ENCODE assay signal across 1 cellular context in the genomic region with DNA sequence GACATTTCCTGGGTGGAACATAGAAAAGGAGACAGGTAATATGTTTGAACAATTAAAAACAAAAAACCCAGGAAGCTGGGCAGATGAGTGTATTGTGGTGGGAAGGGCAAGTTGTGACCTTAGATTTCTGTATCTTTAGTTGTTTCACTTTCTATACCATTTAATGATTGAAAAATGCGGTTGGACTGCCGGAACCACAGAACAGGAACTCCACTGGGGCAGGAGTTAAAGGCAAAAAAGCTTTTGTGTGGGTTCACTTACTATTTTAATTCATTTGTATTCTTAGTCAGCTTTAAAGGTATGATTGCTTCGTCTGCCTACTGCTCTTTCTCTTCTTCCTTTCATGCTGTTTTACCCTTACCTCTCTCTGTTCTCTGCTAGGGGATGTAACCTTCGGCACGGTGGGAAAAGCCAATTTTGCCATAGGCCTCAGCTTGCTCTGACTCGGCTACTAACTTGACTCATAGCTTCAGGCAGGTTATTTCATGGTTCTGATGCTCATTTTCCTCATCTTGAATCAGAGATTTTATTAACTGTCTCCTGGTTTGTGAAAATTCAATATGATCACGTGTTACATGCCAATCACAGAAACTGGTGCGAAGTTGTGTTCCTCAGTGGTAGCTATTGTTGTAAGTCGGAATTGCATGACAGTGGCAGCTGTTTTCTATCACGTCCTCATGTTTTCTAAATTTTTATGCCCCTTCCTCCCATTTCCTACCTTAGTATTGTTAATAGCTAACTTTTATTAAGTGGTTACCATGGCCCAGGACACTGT.
TF ChIP-seq lines count a peak whose summit lies in the region.

No MANE protein-coding gene starts in this region.

TF ChIP-seq in GM23338, 12 proteins besides CTCF, POLR2A, EP300 and RAD21 (continued from another document):
- TF ChIP-seq, protein P1, sequence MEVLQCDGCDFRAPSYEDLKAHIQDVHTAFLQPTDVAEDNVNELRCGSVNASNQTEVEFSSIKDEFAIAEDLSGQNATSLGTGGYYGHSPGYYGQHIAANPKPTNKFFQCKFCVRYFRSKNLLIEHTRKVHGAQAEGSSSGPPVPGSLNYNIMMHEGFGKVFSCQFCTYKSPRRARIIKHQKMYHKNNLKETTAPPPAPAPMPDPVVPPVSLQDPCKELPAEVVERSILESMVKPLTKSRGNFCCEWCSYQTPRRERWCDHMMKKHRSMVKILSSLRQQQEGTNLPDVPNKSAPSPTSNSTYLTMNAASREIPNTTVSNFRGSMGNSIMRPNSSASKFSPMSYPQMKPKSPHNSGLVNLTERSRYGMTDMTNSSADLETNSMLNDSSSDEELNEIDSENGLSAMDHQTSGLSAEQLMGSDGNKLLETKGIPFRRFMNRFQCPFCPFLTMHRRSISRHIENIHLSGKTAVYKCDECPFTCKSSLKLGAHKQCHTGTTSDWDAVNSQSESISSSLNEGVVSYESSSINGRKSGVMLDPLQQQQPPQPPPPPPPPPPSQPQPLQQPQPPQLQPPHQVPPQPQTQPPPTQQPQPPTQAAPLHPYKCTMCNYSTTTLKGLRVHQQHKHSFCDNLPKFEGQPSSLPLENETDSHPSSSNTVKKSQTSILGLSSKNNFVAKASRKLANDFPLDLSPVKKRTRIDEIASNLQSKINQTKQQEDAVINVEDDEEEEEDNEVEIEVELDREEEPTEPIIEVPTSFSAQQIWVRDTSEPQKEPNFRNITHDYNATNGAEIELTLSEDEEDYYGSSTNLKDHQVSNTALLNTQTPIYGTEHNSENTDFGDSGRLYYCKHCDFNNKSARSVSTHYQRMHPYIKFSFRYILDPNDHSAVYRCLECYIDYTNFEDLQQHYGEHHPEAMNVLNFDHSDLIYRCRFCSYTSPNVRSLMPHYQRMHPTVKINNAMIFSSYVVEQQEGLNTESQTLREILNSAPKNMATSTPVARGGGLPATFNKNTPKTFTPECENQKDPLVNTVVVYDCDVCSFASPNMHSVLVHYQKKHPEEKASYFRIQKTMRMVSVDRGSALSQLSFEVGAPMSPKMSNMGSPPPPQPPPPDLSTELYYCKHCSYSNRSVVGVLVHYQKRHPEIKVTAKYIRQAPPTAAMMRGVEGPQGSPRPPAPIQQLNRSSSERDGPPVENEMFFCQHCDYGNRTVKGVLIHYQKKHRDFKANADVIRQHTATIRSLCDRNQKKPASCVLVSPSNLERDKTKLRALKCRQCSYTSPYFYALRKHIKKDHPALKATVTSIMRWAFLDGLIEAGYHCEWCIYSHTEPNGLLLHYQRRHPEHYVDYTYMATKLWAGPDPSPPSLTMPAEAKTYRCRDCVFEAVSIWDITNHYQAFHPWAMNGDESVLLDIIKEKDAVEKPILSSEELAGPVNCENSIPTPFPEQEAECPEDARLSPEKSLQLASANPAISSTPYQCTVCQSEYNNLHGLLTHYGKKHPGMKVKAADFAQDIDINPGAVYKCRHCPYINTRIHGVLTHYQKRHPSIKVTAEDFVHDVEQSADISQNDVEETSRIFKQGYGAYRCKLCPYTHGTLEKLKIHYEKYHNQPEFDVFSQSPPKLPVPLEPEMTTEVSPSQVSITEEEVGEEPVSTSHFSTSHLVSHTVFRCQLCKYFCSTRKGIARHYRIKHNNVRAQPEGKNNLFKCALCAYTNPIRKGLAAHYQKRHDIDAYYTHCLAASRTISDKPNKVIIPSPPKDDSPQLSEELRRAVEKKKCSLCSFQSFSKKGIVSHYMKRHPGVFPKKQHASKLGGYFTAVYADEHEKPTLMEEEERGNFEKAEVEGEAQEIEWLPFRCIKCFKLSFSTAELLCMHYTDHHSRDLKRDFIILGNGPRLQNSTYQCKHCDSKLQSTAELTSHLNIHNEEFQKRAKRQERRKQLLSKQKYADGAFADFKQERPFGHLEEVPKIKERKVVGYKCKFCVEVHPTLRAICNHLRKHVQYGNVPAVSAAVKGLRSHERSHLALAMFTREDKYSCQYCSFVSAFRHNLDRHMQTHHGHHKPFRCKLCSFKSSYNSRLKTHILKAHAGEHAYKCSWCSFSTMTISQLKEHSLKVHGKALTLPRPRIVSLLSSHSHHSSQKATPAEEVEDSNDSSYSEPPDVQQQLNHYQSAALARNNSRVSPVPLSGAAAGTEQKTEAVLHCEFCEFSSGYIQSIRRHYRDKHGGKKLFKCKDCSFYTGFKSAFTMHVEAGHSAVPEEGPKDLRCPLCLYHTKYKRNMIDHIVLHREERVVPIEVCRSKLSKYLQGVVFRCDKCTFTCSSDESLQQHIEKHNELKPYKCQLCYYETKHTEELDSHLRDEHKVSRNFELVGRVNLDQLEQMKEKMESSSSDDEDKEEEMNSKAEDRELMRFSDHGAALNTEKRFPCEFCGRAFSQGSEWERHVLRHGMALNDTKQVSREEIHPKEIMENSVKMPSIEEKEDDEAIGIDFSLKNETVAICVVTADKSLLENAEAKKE (CRISPR knock-in tag; IDR thresholded peaks at IDR 0.05) = no peak
- no peak for TF ChIP-seq JUNB (IDR thresholded peaks at IDR 0.05; ENCODE audit: unreplicated experiment)
- TF ChIP-seq, protein P2, sequence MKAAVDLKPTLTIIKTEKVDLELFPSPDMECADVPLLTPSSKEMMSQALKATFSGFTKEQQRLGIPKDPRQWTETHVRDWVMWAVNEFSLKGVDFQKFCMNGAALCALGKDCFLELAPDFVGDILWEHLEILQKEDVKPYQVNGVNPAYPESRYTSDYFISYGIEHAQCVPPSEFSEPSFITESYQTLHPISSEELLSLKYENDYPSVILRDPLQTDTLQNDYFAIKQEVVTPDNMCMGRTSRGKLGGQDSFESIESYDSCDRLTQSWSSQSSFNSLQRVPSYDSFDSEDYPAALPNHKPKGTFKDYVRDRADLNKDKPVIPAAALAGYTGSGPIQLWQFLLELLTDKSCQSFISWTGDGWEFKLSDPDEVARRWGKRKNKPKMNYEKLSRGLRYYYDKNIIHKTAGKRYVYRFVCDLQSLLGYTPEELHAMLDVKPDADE (IDR thresholded peaks at IDR 0.05) = no peak
TF ChIP-seq in GM23338: peak in this region for 0.
